12 cellular contexts compared by ENCODE assay signal in genomic region chr10:3102721-3103410, GRCh38. TPM values are rescaled to one million over a fixed set of nuclear protein-coding genes. Genes with fewer than 3 reads are reported as not detected.
DNase-seq lines count a peak whose midpoint lies in the region; ATAC-seq, FAIRE-seq and TF ChIP-seq lines count a peak whose summit lies in the region.
"Had no signal": no experiment of that assay in that cellular context is flagged by ENCODE, and none has a peak within 500 bp of the region (broad histone marks: within the 10 kb centered on the region; RNA-seq: fewer than 3 reads in every experiment).

No MANE protein-coding gene starts in this region.

- H3K9ac ChIP-seq in astrocyte (ENCODE audit: low read length) = peak overlapping the region; percentile 49
- peak overlapping the region; percentile 75 for H3K9ac ChIP-seq in skeletal muscle satellite cell (ENCODE audit: low read depth, low read length)

- H3K4me3 ChIP-seq in MG63 = no peak overlapping the region
- H3K4me3 ChIP-seq in astrocyte (ENCODE audit: insufficient read depth, low read depth, low read length) = no peak overlapping the region
- H3K4me3 ChIP-seq in gastroesophageal sphincter = no peak overlapping the region
- no peak overlapping the region for H3K4me3 ChIP-seq in skeletal muscle satellite cell (ENCODE audit: low read length)
- H3K4me3 ChIP-seq: stomach had no signal

- 36 to 47% methylated on average over 8 to 10 of the region's 19 CpGs for WGBS in gastroesophageal sphincter (ENCODE audit: low coverage in 1 of 2), 2 donors

- no peak for TF ChIP-seq EP300 in gastroesophageal sphincter (IDR thresholded peaks at IDR 0.05)

- H3K27me3 Mint-ChIP-seq in astrocyte (ENCODE audit: low read depth, unreplicated experiment) = no peaks in the 10 kb centered on the region

- DNase-seq in MG63 (peak; percentile 72), astrocyte (ENCODE audit: low read depth) (peak; percentile 66), SKM-1 treated with dmso at 0.1 percent for 144 hours (lab: John Stamatoyannopoulos, UW; ENCODE audit: unreplicated experiment) (no peak)
- DNase-seq: stomach had no signal

- H3K4me1 ChIP-seq in astrocyte (ENCODE audit: insufficient read depth, low read length) = peaks cover 17% of the 10 kb centered on the region
- peaks cover 0 to 70% (median 6%) of the 10 kb centered on the region in 3 donors for H3K4me1 ChIP-seq in gastroesophageal sphincter
- H3K4me1 ChIP-seq in skeletal muscle satellite cell (ENCODE audit: control insufficient read depth, insufficient read depth, low read length) = peaks cover 58% of the 10 kb centered on the region

- no peak for FAIRE-seq in astrocyte (lab: Jason Lieb, UNC)
- FAIRE-seq: colon, GM19239, keratinocyte had no signal

- H3K36me3 ChIP-seq in MG63 = peaks cover 60% of the 10 kb centered on the region
- peaks cover 46% of the 10 kb centered on the region for H3K36me3 ChIP-seq in astrocyte (ENCODE audit: insufficient read depth, low read length)
- peaks cover 0 to 63% of the 10 kb centered on the region in 2 donors for H3K36me3 ChIP-seq in gastroesophageal sphincter
- peaks cover 59% of the 10 kb centered on the region for H3K36me3 ChIP-seq in skeletal muscle satellite cell (ENCODE audit: insufficient read depth, low read length)

- H2AFZ ChIP-seq in astrocyte (ENCODE audit: low read depth, low read length) = no peak overlapping the region

- H3K36me3 Mint-ChIP-seq in astrocyte (ENCODE audit: low read depth, unreplicated experiment) = peaks cover 24% of the 10 kb centered on the region

- peaks cover 69% of the 10 kb centered on the region for H3K79me2 ChIP-seq in astrocyte (ENCODE audit: insufficient read depth, low read length)

- no peak overlapping the region for H3K27ac Mint-ChIP-seq in astrocyte (ENCODE audit: unreplicated experiment)

- no peak overlapping the region for H3K4me3 Mint-ChIP-seq in astrocyte (ENCODE audit: unreplicated experiment)

- TF ChIP-seq POLR2A in gastroesophageal sphincter (IDR thresholded peaks at IDR 0.05) = no peak

- no peaks in the 10 kb centered on the region for H4K20me1 ChIP-seq in astrocyte (ENCODE audit: insufficient read depth, low read length)

- H3K4me2 ChIP-seq in astrocyte (ENCODE audit: low read length) = peak overlapping the region; percentile 19
- peak overlapping the region; percentile 48 for H3K4me2 ChIP-seq in skeletal muscle satellite cell (ENCODE audit: low read length)

- TF ChIP-seq CTCF in astrocyte (IDR thresholded peaks at IDR 0.05; ENCODE audit: insufficient read depth, low read depth, low read length) (no peak), gastroesophageal sphincter (IDR thresholded peaks at IDR 0.05) (no peak)

- H3K9me3 Mint-ChIP-seq in astrocyte (ENCODE audit: unreplicated experiment) = no peaks in the 10 kb centered on the region

- H3K27ac ChIP-seq in astrocyte (ENCODE audit: low read depth, low read length) (peak overlapping the region; percentile 67), gastroesophageal sphincter (peak overlapping the region; percentile 52 to 88 (median 84))

- peaks cover 17% of the 10 kb centered on the region for H3K4me1 Mint-ChIP-seq in astrocyte (ENCODE audit: low read depth, unreplicated experiment)

- peak; percentile 32 for ATAC-seq in gastroesophageal sphincter
- no peak for ATAC-seq in GM19023 (IDR thresholded peaks at IDR 0.05; ENCODE audit: unreplicated experiment)
- no peak for ATAC-seq in GM19395 (IDR thresholded peaks at IDR 0.05; ENCODE audit: unreplicated experiment)
- ATAC-seq in GM18873 (IDR thresholded peaks at IDR 0.05; ENCODE audit: low FRiP score, unreplicated experiment) = no peak

- H3K27me3 ChIP-seq in MG63 (no peaks in the 10 kb centered on the region), astrocyte (ENCODE audit: insufficient read depth, low read length) (no peaks in the 10 kb centered on the region), gastroesophageal sphincter (no peaks in the 10 kb centered on the region), skeletal muscle satellite cell (ENCODE audit: control insufficient read depth, insufficient read depth, low read length) (no peaks in the 10 kb centered on the region)
- H3K27me3 ChIP-seq: stomach had no signal

- H3K9me3 ChIP-seq in MG63 (no peaks in the 10 kb centered on the region), astrocyte (ENCODE audit: insufficient read depth, low read depth, low read length) (no peaks in the 10 kb centered on the region), gastroesophageal sphincter (no peaks in the 10 kb centered on the region), skeletal muscle satellite cell (replicated peaks; ENCODE audit: low read length) (no peaks in the 10 kb centered on the region)
- H3K9me3 ChIP-seq: stomach had no signal

RNA-seq across cellular contexts. Expression of gene PFKP, which starts 35.5 kb away (rescaled TPM):
- total RNA-seq in MG63 (2014; rRNA removed; shearing (Covaris generic); ENCODE audit: low replicate concordance) = 121 and 183 TPM in 2 replicates
- total RNA-seq in astrocyte = 356 and 361 TPM in 2 replicates
- total RNA-seq in gastroesophageal sphincter = 100 to 1,000 TPM in 3 of 4 donors, 10 to 100 TPM in 1; 64.3 to 261 (median 107) TPM
- 265 and 306 TPM in 2 replicates for total RNA-seq in skeletal muscle satellite cell (2012; rRNA removed)
